18 cellular contexts compared by ENCODE assay signal in genomic region chr1:172468296-172468695, GRCh38. TPM values are rescaled to one million over a fixed set of nuclear protein-coding genes. Genes with fewer than 3 reads are reported as not detected.
DNase-seq lines count a peak whose midpoint lies in the region; ATAC-seq and TF ChIP-seq lines count a peak whose summit lies in the region.
"Had no signal": no experiment of that assay in that cellular context is flagged by ENCODE, and none has a peak within 500 bp of the region (broad histone marks: within the 10 kb centered on the region; RNA-seq: fewer than 3 reads in every experiment).

No MANE protein-coding gene starts in this region.

- H3K4ac ChIP-seq in trophoblast cell (ENCODE audit: low read depth, low read length), result peak overlapping the region; percentile 21

- ATAC-seq in GM18868 (IDR thresholded peaks at IDR 0.05; ENCODE audit: unreplicated experiment), result no peak

- peak overlapping the region; percentile 58 for H4K91ac ChIP-seq in trophoblast cell (ENCODE audit: low read depth, low read length)

- H4K12ac ChIP-seq in trophoblast cell (ENCODE audit: low read depth, low read length), result no peak overlapping the region

- POLR2A ChIA-PET in Caco-2 (lab: Charles Lee), result interaction anchor here (0.7 kb wide), 1 partner anchor 19 kb away, joined by 3 read pairs; no protein-coding TSS in a partner anchor

- BruUV-seq in Caco-2 (replicated peaks; lab: Mats Ljungman, UMichigan), result no TSS peak

- H2BK12ac ChIP-seq in trophoblast cell (ENCODE audit: low read length), result peak overlapping the region; percentile 96

- H3K27me3 Mint-ChIP-seq in Caco-2 (ENCODE audit: insufficient read depth, unreplicated experiment) (no peaks in the 10 kb centered on the region), endodermal cell (ENCODE audit: insufficient read depth) (peaks cover 2% of the 10 kb centered on the region)
- H3K27me3 Mint-ChIP-seq: CD4-positive, alpha-beta T cell had no signal

- H3K36me3 Mint-ChIP-seq in Caco-2 (ENCODE audit: insufficient read depth, unreplicated experiment), result peaks cover 15% of the 10 kb centered on the region
- no peaks in the 10 kb centered on the region for H3K36me3 Mint-ChIP-seq in endodermal cell (ENCODE audit: low read depth)

- H4K8ac ChIP-seq in trophoblast cell (ENCODE audit: low read depth, low read length), result peak overlapping the region; percentile 54

- H3K36me3 ChIP-seq in Caco-2 (ENCODE audit: control insufficient read depth, insufficient read depth, low read length) (no peaks in the 10 kb centered on the region), trophoblast cell (ENCODE audit: control insufficient read depth in 1 of 2, insufficient read depth in 2 of 2, low read length in 2 of 2) (no peaks in the 10 kb centered on the region), uterus (no peaks in the 10 kb centered on the region), endodermal cell (ENCODE audit: control insufficient read depth, insufficient read depth, low read length) (no peaks in the 10 kb centered on the region)

- no peak overlapping the region for H3K9ac ChIP-seq in trophoblast cell (ENCODE audit: low read length)
- no peak overlapping the region for H3K9ac ChIP-seq in endodermal cell (ENCODE audit: extremely low read depth, low read length, poor library complexity, severe bottlenecking)

- H3K27ac Mint-ChIP-seq in Caco-2 (ENCODE audit: unreplicated experiment) (peak overlapping the region; percentile 60), endodermal cell (no peak overlapping the region)
- H3K27ac Mint-ChIP-seq: CD4-positive, alpha-beta T cell had no signal

- DNase-seq in Caco-2 (no peak), LHCN-M2 (ENCODE audit: low read depth) (peak; percentile 66), myocyte (ENCODE audit: low read depth) (peak; percentile 92), trophoblast cell (no peak), GDM1 (lab: John Stamatoyannopoulos, UW) (no peak), uterus (no peak), endodermal cell (no peak)
- DNase-seq: AML-193; CD4-positive, alpha-beta T cell; DMS153; DMS79; GF-D8; GOT3; H7 had no signal

- H3K4me3 ChIP-seq in Caco-2 (ENCODE audit: low read depth, low read length) (no peak overlapping the region), trophoblast cell (ENCODE audit: low read depth, low read length) (no peak overlapping the region), uterus (no peak overlapping the region), endodermal cell (ENCODE audit: low read length) (no peak overlapping the region)

- no peaks in the 10 kb centered on the region for H3K79me2 ChIP-seq in trophoblast cell (ENCODE audit: control insufficient read depth, insufficient read depth, low read length, poor library complexity)

- H3K9me3 Mint-ChIP-seq in Caco-2 (ENCODE audit: unreplicated experiment) (no peaks in the 10 kb centered on the region), endodermal cell (no peaks in the 10 kb centered on the region)
- H3K9me3 Mint-ChIP-seq: CD4-positive, alpha-beta T cell had no signal

- H3K4me1 Mint-ChIP-seq in Caco-2 (ENCODE audit: low read depth, unreplicated experiment), result peaks cover 55% of the 10 kb centered on the region
- H3K4me1 Mint-ChIP-seq in endodermal cell, result peaks cover 15% of the 10 kb centered on the region

- no peak for TF ChIP-seq POLR2A in uterus (IDR thresholded peaks at IDR 0.05)

- H3K27ac ChIP-seq in trophoblast cell (ENCODE audit: low read depth, low read length) (no peak overlapping the region), uterus (no peak overlapping the region), endodermal cell (ENCODE audit: low read depth, low read length) (no peak overlapping the region)
- H3K27ac ChIP-seq: C4-2B had no signal

- CTCF ChIA-PET in Caco-2 (lab: Charles Lee), result no interaction called here

- H3K18ac ChIP-seq in trophoblast cell (ENCODE audit: low read length), result peak overlapping the region; percentile 72

- H2AFZ ChIP-seq in trophoblast cell (ENCODE audit: insufficient read depth, low read length, poor library complexity), result no peak overlapping the region

- peak overlapping the region; percentile 37 for H3K14ac ChIP-seq in trophoblast cell (ENCODE audit: low read length)

- peak overlapping the region; percentile 21 for H3K4me3 Mint-ChIP-seq in Caco-2 (ENCODE audit: unreplicated experiment)
- no peak overlapping the region for H3K4me3 Mint-ChIP-seq in endodermal cell
- H3K4me3 Mint-ChIP-seq: CD4-positive, alpha-beta T cell had no signal

- peak overlapping the region; percentile 87 for H2AK5ac ChIP-seq in trophoblast cell (ENCODE audit: low read length)

- H3K23ac ChIP-seq in trophoblast cell (ENCODE audit: low read length), result no peak overlapping the region

- no peaks in the 10 kb centered on the region for H3K27me3 ChIP-seq in Caco-2 (replicated peaks; ENCODE audit: control insufficient read depth, insufficient read depth, low read length)
- no peaks in the 10 kb centered on the region for H3K27me3 ChIP-seq in trophoblast cell (ENCODE audit: insufficient read depth, low read length)
- no peaks in the 10 kb centered on the region for H3K27me3 ChIP-seq in uterus
- peaks cover 7% of the 10 kb centered on the region for H3K27me3 ChIP-seq in endodermal cell (ENCODE audit: control insufficient read depth, insufficient read depth, low read length, poor library complexity, severe bottlenecking)

- no CpG with 5 or more reads among the region's 5 CpGs for WGBS in trophoblast cell (ENCODE audit: extremely low coverage, insufficient coverage, insufficient read length)
- 92 to 93% methylated on average over 3 to 5 of the region's 5 CpGs for WGBS in endodermal cell (ENCODE audit: insufficient coverage in 1 of 2, insufficient read length in 1 of 2), 2 experiments

- H3K4me1 ChIP-seq in Caco-2 (peaks cover 66% of the 10 kb centered on the region), trophoblast cell (ENCODE audit: control insufficient read depth in 1 of 2, insufficient read depth in 2 of 2, low read length in 2 of 2) (peaks cover 7 to 14% of the 10 kb centered on the region in 2 experiments), uterus (no peaks in the 10 kb centered on the region), endodermal cell (ENCODE audit: control insufficient read depth, insufficient read depth, low read length) (no peaks in the 10 kb centered on the region)

- H2BK120ac ChIP-seq in trophoblast cell (ENCODE audit: insufficient read depth, low read length, poor library complexity), result peak overlapping the region; percentile 91

- TF ChIP-seq CTCF in Caco-2 (IDR thresholded peaks at IDR 0.05; ENCODE audit: insufficient read depth in 1 of 2, low read depth in 1 of 2, low read length in 1 of 2, severe bottlenecking in 1 of 2, unreplicated experiment in 1 of 2) (no peak), uterus (IDR thresholded peaks at IDR 0.05) (no peak), endodermal cell (conservative IDR thresholded peaks at IDR 0.05) (no peak)

- no peak overlapping the region for H2BK5ac ChIP-seq in trophoblast cell (ENCODE audit: low read depth, low read length, poor library complexity)

- H3K9me3 ChIP-seq in Caco-2 (no peaks in the 10 kb centered on the region), trophoblast cell (ENCODE audit: insufficient read depth, low read depth, low read length) (no peaks in the 10 kb centered on the region), uterus (no peaks in the 10 kb centered on the region), endodermal cell (ENCODE audit: control insufficient read depth, low read length) (no peaks in the 10 kb centered on the region)

- H3K4me2 ChIP-seq in trophoblast cell (ENCODE audit: low read length), result no peak overlapping the region

- H3K79me1 ChIP-seq in trophoblast cell (ENCODE audit: low read length), result peaks cover 13% of the 10 kb centered on the region

- intact Hi-C loops in Caco-2 (cut with micrococcal nuclease; ENCODE audit: unreplicated experiment), result no loop called here
- intact Hi-C loops in uterus (cut with DNase I; ENCODE audit: low total_unique reads), result no loop called here

RNA-seq across cellular contexts. Expression of gene PIGC, which starts 24.4 kb away (rescaled TPM):
- total RNA-seq in Caco-2 (2022) (23.7 and 26.1 TPM in 2 replicates), LHCN-M2 (2014; rRNA removed) (16.5 and 25.0 TPM in 2 replicates), myocyte (21.3 and 25.7 TPM in 2 replicates), uterus (10 to 100 TPM in 3 of 4 donors, 1 to 10 TPM in 1; 8.2 to 83.3 (median 31.3) TPM), endodermal cell (10 to 100 TPM; 24.0 to 24.3 TPM)
- polyA plus RNA-seq in LHCN-M2 (2012), result 15.5 TPM
- polyA plus RNA-seq in myocyte (2012), result 17.4 TPM
- 24.8 and 24.9 TPM in 2 replicates for polyA plus RNA-seq in trophoblast cell (2013)
- polyA plus RNA-seq in endodermal cell (2013, experiment 1 of 2), result 31.4 TPM
- 28.5 TPM for polyA plus RNA-seq in endodermal cell (2013, experiment 2 of 2)

RNA-seq across cellular contexts. Expression of gene C1orf105, which starts 47.8 kb away (rescaled TPM):
- total RNA-seq in Caco-2 (2022) (0.82 and 1.9 TPM in 2 replicates), LHCN-M2 (2014; rRNA removed) (0.19 and 0.46 TPM in 2 replicates), myocyte (133 and 144 TPM in 2 replicates), uterus (not detected), endodermal cell (not detected)
- polyA plus RNA-seq in LHCN-M2 (2012), result not detected
- 35.5 TPM for polyA plus RNA-seq in myocyte (2012)
- polyA plus RNA-seq in trophoblast cell (2013), result 36.7 and 38.1 TPM in 2 replicates
- not detected for polyA plus RNA-seq in endodermal cell (2013, experiment 1 of 2)
- not detected for polyA plus RNA-seq in endodermal cell (2013, experiment 2 of 2)
- total RNA-seq: CD4-positive, alpha-beta T cell; Daoy; H7 had no signal
- polyA plus RNA-seq: BJ had no signal

Comparison
In these comparisons a context has a peak if more than half of its experiments do, and no peak if none do; other contexts are left out.
1. DNase-seq: peak in LHCN-M2 (single experiment) and myocyte (single experiment); none in Caco-2 (0 of 2), trophoblast cell (0 of 2), GDM1 (single experiment), uterus (0 of 2) and endodermal cell (single experiment).
2. RNA of gene C1orf105, which starts 47.8 kb away (total RNA-seq): 133 to 144 TPM in myocyte; 0.82 to 1.9 TPM in Caco-2, 0.19 to 0.46 TPM in LHCN-M2, not detected in uterus and not detected in endodermal cell; every median in the first group is over 10 times any median in the second.